Comparison of ENCODE assay signal across 24 cellular contexts in genomic region chr15:79881668-79882067, GRCh38.
"Had no signal": no experiment of that assay in that cellular context is flagged by ENCODE, and none has a peak within 500 bp of the region (broad histone marks: within the 10 kb centered on the region; RNA-seq: fewer than 3 reads in every experiment).

No MANE protein-coding gene starts in this region.

- H3K27me3 Mint-ChIP-seq: activated naive CD4-positive, alpha-beta T cell treated with anti-CD3 and anti-CD28 coated beads, Interleukin-2, amount 50 U/mL, for 24 hours; dendritic cell treated with granulocyte-macrophage colony-stimulating factor and Interleukin-4, amounts not matched to agents 40 ng/mL and 50 ng/mL, for 4 days; naive B cell had no signal

- H3K4me3 ChIP-seq: adrenal gland, ascending aorta, lower lobe of right lung, neural progenitor cell, sigmoid colon, testis, vagina had no signal

- H3K9me3 ChIP-seq: testis had no signal

- H3K27me3 ChIP-seq: adrenal gland, ascending aorta, brain microvascular endothelial cell, neural progenitor cell, sigmoid colon, testis, vagina had no signal

- H3K4me1 ChIP-seq: ascending aorta, lower lobe of right lung, neural progenitor cell, sigmoid colon, vagina had no signal

- DNase-seq: activated CD4-positive, alpha-beta T cell treated with anti-CD3 and anti-CD28 coated beads for 4 hours; activated CD4-positive, alpha-beta T cell treated with anti-CD3 and anti-CD28 coated beads, Interleukin-2, amount 50 U/mL, for 48 hours; activated gamma-delta T cell treated with Interleukin-2 at 50 U/mL for 16 hours; activated T-cell treated with anti-CD3 and anti-CD28 coated beads, Interleukin-2, amount 50 U/mL, for 72 hours; brain microvascular endothelial cell; caudate nucleus; effector CD4-positive, alpha-beta T cell; foreskin fibroblast; left colon; lower lobe of right lung; mesendoderm; naive B cell; sigmoid colon; stimulated activated CD4-positive, alpha-beta T cell treated with anti-CD3 and anti-CD28 coated beads, Interleukin-4, amount 100 ng/mL, for 1 hour; stimulated activated naive CD4-positive, alpha-beta T cell; testis; trophoblast cell had no signal

- H3K4me1 Mint-ChIP-seq: WTC11 had no signal

- ATAC-seq: activated T-cell treated with anti-CD3 and anti-CD28 coated beads, Interleukin-2, amount 50 U/mL, for 72 hours; left colon; lower lobe of right lung; WTC11 had no signal

- H3K27ac ChIP-seq: ascending aorta, brain microvascular endothelial cell, lower lobe of right lung, neural progenitor cell, sigmoid colon, vagina had no signal

- H3K27ac Mint-ChIP-seq: activated T-cell treated with anti-CD3 and anti-CD28 coated beads, Interleukin-2, amount 50 U/mL, for 72 hours; dendritic cell treated with granulocyte-macrophage colony-stimulating factor and Interleukin-4, amounts not matched to agents 40 ng/mL and 50 ng/mL, for 4 days; neural progenitor cell; WTC11 had no signal

- H3K4me3 Mint-ChIP-seq: activated naive CD4-positive, alpha-beta T cell treated with anti-CD3 and anti-CD28 coated beads, Interleukin-2, amount 50 U/mL, for 24 hours; activated T-cell treated with anti-CD3 and anti-CD28 coated beads, Interleukin-2, amount 50 U/mL, for 72 hours; dendritic cell treated with granulocyte-macrophage colony-stimulating factor and Interleukin-4, amounts not matched to agents 40 ng/mL and 50 ng/mL, for 4 days; naive B cell; neural progenitor cell; WTC11 had no signal
